ENCODE assay signal across 8 cellular contexts in the genomic region with DNA sequence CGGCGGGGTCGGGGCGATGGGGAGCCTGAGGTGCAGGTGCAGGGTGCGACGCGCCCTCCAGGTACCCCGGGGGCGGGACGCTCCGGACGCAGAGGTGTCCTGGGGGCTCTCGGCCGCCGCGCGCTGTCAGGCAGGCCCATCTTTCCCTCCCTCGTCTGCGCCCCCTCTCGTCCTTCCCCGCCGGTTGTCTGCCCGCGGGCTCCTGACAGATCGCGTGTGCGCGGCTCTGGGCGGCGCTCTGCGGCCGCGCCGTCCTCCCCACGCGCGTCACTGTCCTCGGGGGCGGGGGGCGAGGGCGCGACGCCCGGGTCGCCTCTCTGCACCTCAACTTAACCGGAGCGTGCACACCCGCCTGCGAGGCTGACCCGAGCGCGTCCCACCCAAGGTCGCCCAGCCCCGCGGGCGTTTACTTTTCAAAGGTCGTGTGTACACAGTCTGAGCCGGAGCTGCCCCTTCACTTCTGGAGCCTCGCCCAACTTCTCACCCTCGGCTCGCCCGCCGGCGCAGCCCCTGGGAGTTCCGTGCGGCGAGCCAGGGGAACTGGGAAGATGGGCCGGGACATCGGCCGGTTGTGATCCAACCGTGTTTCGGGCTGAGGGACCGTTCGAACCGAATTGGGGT. TPM values are rescaled to one million over a fixed set of nuclear protein-coding genes. Genes with fewer than 3 reads are reported as not detected.
A peak's percentile ranks its signal among the peaks of the same experiment; 100 is the strongest.
DNase-seq lines count a peak whose midpoint lies in the region; FAIRE-seq and TF ChIP-seq lines count a peak whose summit lies in the region.

No MANE protein-coding gene starts in this region.

- H3K27me3 ChIP-seq in breast epithelium = no peaks in the 10 kb centered on the region

- intact Hi-C loops in breast epithelium (cut with DNase I; ENCODE audit: low total_unique reads) = no loop called here

- H3K4me3 ChIP-seq in breast epithelium = peak overlapping the region; percentile 81 to 93 (median 89)

- peak overlapping the region; percentile 95 to 98 for H3K27ac ChIP-seq in breast epithelium

- peaks cover 0 to under 1% of the 10 kb centered on the region in 2 donors for H3K4me1 ChIP-seq in breast epithelium

- DNase-seq in H54 (ENCODE audit: insufficient read length, low spot score) (peak; percentile 57), T1000 (lab: John Stamatoyannopoulos, UW) (peak; percentile 57), breast epithelium (ENCODE audit: low spot score in 2 of 2) (no peak), islet precursor cell (peak; percentile 88), NCI-H446 treated with DMSO at 0.1 percent for 48 hours (lab: John Stamatoyannopoulos, UW) (no peak)
- peak; percentile 13 to 35 (median 14) for DNase-seq in stimulated activated CD4-positive, alpha-beta T cell treated with anti-CD3 and anti-CD28 coated beads, Interleukin-12 subunit alpha, Interleukin-12 subunit beta, amount 100 ng/mL, for 48 hours (ENCODE audit: low read depth in 2 of 3, low spot score in 1 of 3)

- FAIRE-seq in H54 (lab: Jason Lieb, UNC) = no peak

- no peaks in the 10 kb centered on the region for H3K9me3 ChIP-seq in breast epithelium

- TF ChIP-seq CTCF in GM12872 (IDR thresholded peaks at IDR 0.05; ENCODE audit: insufficient read depth, low read depth, low read length) (0 out of 3 replicates have a peak, but pooled peaks have one; percentile 20), LNCAP (IDR thresholded peaks at IDR 0.05) (peak; percentile 26; the same call in 1 of the 2 replicates), breast epithelium (IDR thresholded peaks at IDR 0.05) (no peak)

- H3K36me3 ChIP-seq in breast epithelium = no peaks in the 10 kb centered on the region

- TF ChIP-seq POLR2A in H54 (IDR thresholded peaks at IDR 0.05; ENCODE audit: low read depth, low read length) = no peak
- TF ChIP-seq POLR2A in breast epithelium (IDR thresholded peaks at IDR 0.05) = no peak

RNA-seq across cellular contexts. Expression of a gene that starts 0.5 kb away (rescaled TPM):
- total RNA-seq in breast epithelium = 10 to 100 TPM; 38.1 to 87.7 (median 63.9) TPM

Comparison
In these comparisons a context has a peak if more than half of its experiments do, and no peak if none do; other contexts are left out.
1. CTCF ChIP-seq: peak in GM12872 (single experiment) and LNCAP (single experiment); none in breast epithelium (0 of 3).
2. DNase-seq: peak in H54 (single experiment), T1000 (single experiment), islet precursor cell (single experiment) and stimulated activated CD4-positive, alpha-beta T cell treated with anti-CD3 and anti-CD28 coated beads, Interleukin-12 subunit alpha, Interleukin-12 subunit beta, amount 100 ng/mL, for 48 hours (3 of 3); none in breast epithelium (0 of 2) and NCI-H446 treated with DMSO at 0.1 percent for 48 hours (single experiment).